Comparison of ENCODE assay signal across 22 cellular contexts in genomic region chr2:66501267-66501666, GRCh38.
DNase-seq lines count a peak whose midpoint lies in the region; ATAC-seq, FAIRE-seq and TF ChIP-seq lines count a peak whose summit lies in the region.
"Had no signal": no experiment of that assay in that cellular context is flagged by ENCODE, and none has a peak within 500 bp of the region (broad histone marks: within the 10 kb centered on the region; RNA-seq: fewer than 3 reads in every experiment).

No MANE protein-coding gene starts in this region.

- TF ChIP-seq CTCF in HepG2 (CRISPR knock-in tag; IDR thresholded peaks at IDR 0.05) = no peak
- no peak for TF ChIP-seq CTCF in right lobe of liver (IDR thresholded peaks at IDR 0.05)

- H3K27ac ChIP-seq in HepG2 (ENCODE audit: extremely low read length, insufficient read depth, low read length) (no peak overlapping the region), right lobe of liver (no peak overlapping the region), SK-N-MC (peak overlapping the region; percentile 78)
- H3K27ac ChIP-seq: 22Rv1, BLaER1 had no signal

- H3K36me3 Mint-ChIP-seq in stimulated activated naive B cell treated with anti-CD40 and anti-IgM and Interleukin-4, amounts not matched to agents 10 μg/mL and 1 μg/mL and 100 μg/mL, for 72 hours = no peaks in the 10 kb centered on the region
- H3K36me3 Mint-ChIP-seq: CD14-positive monocyte; CD4-positive, alpha-beta memory T cell; CD4-positive, CD25-positive, alpha-beta regulatory T cell; CD8-positive, alpha-beta memory T cell had no signal

- H3K4me1 Mint-ChIP-seq in stimulated activated naive B cell treated with anti-CD40 and anti-IgM and Interleukin-4, amounts not matched to agents 10 μg/mL and 1 μg/mL and 100 μg/mL, for 72 hours = no peaks in the 10 kb centered on the region
- H3K4me1 Mint-ChIP-seq: CD4-positive, alpha-beta memory T cell; CD4-positive, CD25-positive, alpha-beta regulatory T cell; CD8-positive, alpha-beta memory T cell had no signal

- H3K79me2 ChIP-seq in HepG2 (ENCODE audit: insufficient read depth, low read length) = no peaks in the 10 kb centered on the region

- no peak overlapping the region for H3K4me3 Mint-ChIP-seq in stimulated activated naive B cell treated with anti-CD40 and anti-IgM and Interleukin-4, amounts not matched to agents 10 μg/mL and 1 μg/mL and 100 μg/mL, for 72 hours
- H3K4me3 Mint-ChIP-seq: CD14-positive monocyte; CD4-positive, alpha-beta memory T cell; CD4-positive, CD25-positive, alpha-beta regulatory T cell; CD8-positive, alpha-beta memory T cell had no signal

- no peak for DNase-seq in HepG2 (ENCODE audit: low spot score)
- DNase-seq in right lobe of liver = no peak
- DNase-seq in SK-N-MC (ENCODE audit: low read depth, low spot score) = no peak
- DNase-seq in foreskin melanocyte = no peak
- no peak for DNase-seq in stimulated activated naive B cell treated with anti-CD40 and anti-IgM and Interleukin-4, amounts not matched to agents 10 μg/mL and 1 μg/mL and 100 μg/mL, for 72 hours
- DNase-seq in NCI-H2171 (lab: John Stamatoyannopoulos, UW) = no peak
- DNase-seq: ACHN; BE2C; C1 segment of cervical spinal cord; CD4-positive, alpha-beta memory T cell; CD4-positive, CD25-positive, alpha-beta regulatory T cell; CD8-positive, alpha-beta memory T cell; COR-L47; DMS79 treated with DMSO at 0.1 percent for 48 hours; GF-D8 had no signal

- H3K27me3 Mint-ChIP-seq in stimulated activated naive B cell treated with anti-CD40 and anti-IgM and Interleukin-4, amounts not matched to agents 10 μg/mL and 1 μg/mL and 100 μg/mL, for 72 hours = no peaks in the 10 kb centered on the region
- H3K27me3 Mint-ChIP-seq: CD4-positive, alpha-beta memory T cell; CD4-positive, CD25-positive, alpha-beta regulatory T cell; CD8-positive, alpha-beta memory T cell had no signal

- H3K9me3 ChIP-seq in HepG2 (ENCODE audit: low read length) (no peaks in the 10 kb centered on the region), right lobe of liver (no peaks in the 10 kb centered on the region), SK-N-MC (ENCODE audit: low read depth, low read length) (no peaks in the 10 kb centered on the region)
- H3K9me3 ChIP-seq: BE2C, BLaER1 had no signal

- no peak overlapping the region for H3K9ac ChIP-seq in HepG2 (ENCODE audit: insufficient read depth, low read depth, low read length)
- no peak overlapping the region for H3K9ac ChIP-seq in SK-N-MC (ENCODE audit: insufficient read length)
- H3K9ac ChIP-seq: BLaER1 had no signal

- H3K36me3 ChIP-seq in HepG2 (replicated peaks in 1 of 2; ENCODE audit: control insufficient read depth in 1 of 2, insufficient read depth in 2 of 2, low read length in 2 of 2) (no peaks in the 10 kb centered on the region), right lobe of liver (no peaks in the 10 kb centered on the region), SK-N-MC (ENCODE audit: insufficient read depth, low read length) (peaks cover 98% of the 10 kb centered on the region)
- H3K36me3 ChIP-seq: BE2C, BLaER1 had no signal

- TF ChIP-seq POLR2A in HepG2 (IDR thresholded peaks at IDR 0.05; ENCODE audit: insufficient read depth in 1 of 2, low read depth in 2 of 2, low read length in 2 of 2) (no peak), right lobe of liver (IDR thresholded peaks at IDR 0.05) (no peak)

- in situ Hi-C loops in HepG2 (cut with HindIII; ENCODE audit: extremely low pct_ligation_motif_present, low pct_unique_long_range_greater_than_20kb) = no loop called here

- POLR2A ChIA-PET in HepG2 (lab: Yijun Ruan, JAX) = no interaction called here

- no peak overlapping the region for H3K4me3 ChIP-seq in HepG2 (replicated peaks in 1 of 3; ENCODE audit: insufficient read depth in 1 of 3, low read depth in 2 of 3, low read length in 3 of 3)
- H3K4me3 ChIP-seq in right lobe of liver = no peak overlapping the region
- no peak overlapping the region for H3K4me3 ChIP-seq in SK-N-MC
- H3K4me3 ChIP-seq: BLaER1 had no signal

- CTCF ChIA-PET in HepG2 (lab: Yijun Ruan, JAX; ENCODE audit: low intra/inter-chr PET ratio, low total read pairs) = no interaction called here

- H3K4me1 ChIP-seq in HepG2 (ENCODE audit: insufficient read depth, low read length) = peaks cover 9% of the 10 kb centered on the region; the same call in 1 of the 2 replicates
- peaks cover 0 to 15% (median 8%) of the 10 kb centered on the region in 4 donors for H3K4me1 ChIP-seq in right lobe of liver
- H3K4me1 ChIP-seq: BE2C, BLaER1 had no signal

- FAIRE-seq in HepG2 (lab: Jason Lieb, UNC) (no peak), islet of Langerhans (lab: Jason Lieb, UNC) (peak; percentile 17)
- FAIRE-seq: G401.6, GM12891, GM19239 had no signal

- no peaks in the 10 kb centered on the region for H3K9me3 Mint-ChIP-seq in stimulated activated naive B cell treated with anti-CD40 and anti-IgM and Interleukin-4, amounts not matched to agents 10 μg/mL and 1 μg/mL and 100 μg/mL, for 72 hours

- no peak overlapping the region for H2AFZ ChIP-seq in HepG2 (ENCODE audit: low read length)

- ATAC-seq in HepG2 = no peak
- no peak for ATAC-seq in right lobe of liver
- ATAC-seq in stimulated activated naive B cell treated with anti-CD40 and anti-IgM and Interleukin-4, amounts not matched to agents 10 μg/mL and 1 μg/mL and 100 μg/mL, for 72 hours (replicated peaks) = no peak

- no peak for TF ChIP-seq EP300 in HepG2 (IDR thresholded peaks at IDR 0.05; ENCODE audit: low read depth in 2 of 2, low read length in 2 of 2)
- no peak for TF ChIP-seq EP300 in HepG2 (CRISPR knock-in tag; IDR thresholded peaks at IDR 0.05; ENCODE audit: borderline replicate concordance)

- H3K4me2 ChIP-seq in HepG2 (ENCODE audit: low read depth, low read length) = no peak overlapping the region
- H3K4me2 ChIP-seq: BLaER1 had no signal

- no TSS peak for BruUV-seq in HepG2 (replicated peaks; lab: Mats Ljungman, UMichigan)

- no peak overlapping the region for H3K27ac Mint-ChIP-seq in stimulated activated naive B cell treated with anti-CD40 and anti-IgM and Interleukin-4, amounts not matched to agents 10 μg/mL and 1 μg/mL and 100 μg/mL, for 72 hours
- H3K27ac Mint-ChIP-seq: CD14-positive monocyte; CD4-positive, alpha-beta memory T cell; CD4-positive, CD25-positive, alpha-beta regulatory T cell; CD8-positive, alpha-beta memory T cell had no signal

- TF ChIP-seq RAD21 in HepG2 (CRISPR knock-in tag; IDR thresholded peaks at IDR 0.05) = no peak

- no peaks in the 10 kb centered on the region for H3K27me3 ChIP-seq in HepG2 (ENCODE audit: control insufficient read depth in 1 of 2, insufficient read depth in 2 of 2, low read length in 2 of 2)
- H3K27me3 ChIP-seq in right lobe of liver = no peaks in the 10 kb centered on the region
- H3K27me3 ChIP-seq: BE2C, BLaER1 had no signal

- intact Hi-C loops in HepG2 (cut with micrococcal nuclease; ENCODE audit: unreplicated experiment) (no loop called here), right lobe of liver (cut with DNase I) (no loop called here)

- H4K20me1 ChIP-seq in HepG2 (ENCODE audit: insufficient read depth, low read length) = no peaks in the 10 kb centered on the region
- H4K20me1 ChIP-seq: BLaER1 had no signal

TF ChIP-seq in HepG2, 621 proteins besides CTCF, POLR2A, EP300 and RAD21 (continues in another document):
- no peak for TF ChIP-seq ZNF331 (CRISPR knock-in tag; IDR thresholded peaks at IDR 0.05)
- TF ChIP-seq ZNF740 (CRISPR knock-in tag; IDR thresholded peaks at IDR 0.05) = no peak
- TF ChIP-seq ZNF790 (CRISPR knock-in tag; IDR thresholded peaks at IDR 0.05; ENCODE audit: borderline replicate concordance) = no peak
- no peak for TF ChIP-seq MTA1 (CRISPR knock-in tag; IDR thresholded peaks at IDR 0.05; ENCODE audit: borderline replicate concordance)
- TF ChIP-seq ZNF547 (CRISPR knock-in tag; IDR thresholded peaks at IDR 0.05) = no peak
- TF ChIP-seq ZSCAN5A (CRISPR knock-in tag; IDR thresholded peaks at IDR 0.05; ENCODE audit: borderline replicate concordance) = no peak
- TF ChIP-seq MYPOP (CRISPR knock-in tag; IDR thresholded peaks at IDR 0.05) = no peak
- TF ChIP-seq MAX (IDR thresholded peaks at IDR 0.05) = no peak
- peak; percentile 74 for TF ChIP-seq MAFF (IDR thresholded peaks at IDR 0.05; ENCODE audit: low read depth, low read length)
- TF ChIP-seq ZNF460 (CRISPR knock-in tag; IDR thresholded peaks at IDR 0.05; ENCODE audit: borderline replicate concordance) = no peak
